ENCODE assay signal across 14 cellular contexts in the genomic region with DNA sequence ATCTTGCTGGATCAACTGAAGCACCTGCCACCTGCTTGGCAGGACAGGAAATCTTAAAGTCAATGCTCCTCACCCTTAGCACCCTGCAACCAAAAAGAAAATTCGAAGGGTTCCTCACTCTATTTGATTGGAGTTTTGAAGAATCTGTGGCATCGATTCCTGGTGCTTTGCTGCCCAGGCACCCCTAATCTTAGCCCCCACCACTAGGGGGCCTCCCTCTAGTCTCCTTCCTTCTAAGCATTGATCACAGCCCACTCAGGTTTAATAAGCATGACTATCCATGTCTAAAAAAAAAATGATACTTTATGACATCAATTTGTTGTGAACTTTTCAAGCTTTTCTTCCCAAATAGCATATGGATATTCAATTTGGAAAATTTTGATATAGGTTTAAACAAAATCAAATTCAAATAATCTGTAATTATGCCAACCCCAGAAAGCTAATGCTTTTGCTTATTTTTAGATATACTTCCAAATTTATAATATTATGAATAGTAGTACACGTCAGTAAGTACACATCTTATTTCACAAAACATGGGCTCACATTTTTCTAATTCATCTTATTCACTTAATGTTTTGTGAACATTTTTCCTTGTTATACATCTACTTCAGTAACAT. TPM values are rescaled to one million over a fixed set of nuclear protein-coding genes. Genes with fewer than 3 reads are reported as not detected.
DNase-seq lines count a peak whose midpoint lies in the region; ATAC-seq, FAIRE-seq and TF ChIP-seq lines count a peak whose summit lies in the region.
"Had no signal": no experiment of that assay in that cellular context is flagged by ENCODE, and none has a peak within 500 bp of the region (broad histone marks: within the 10 kb centered on the region; RNA-seq: fewer than 3 reads in every experiment).

No MANE protein-coding gene starts in this region.

- TF ChIP-seq RAD21 in liver (IDR thresholded peaks at IDR 0.05) (peak in 1 of 2 donors; percentile 39), HepG2 (CRISPR knock-in tag; IDR thresholded peaks at IDR 0.05) (no peak)

- POLR2A ChIA-PET in HepG2 (lab: Yijun Ruan, JAX), result no interaction called here

- intact Hi-C loops in HepG2 (cut with micrococcal nuclease; ENCODE audit: unreplicated experiment) (loop anchor here (5.0 kb wide), 1 partner anchor 1952 kb away; no protein-coding TSS in a partner anchor), upper lobe of right lung (cut with DNase I) (no loop called here), transverse colon (cut with DNase I; ENCODE audit: low total_unique reads) (no loop called here)

- peaks cover 43% of the 10 kb centered on the region for H3K4me1 Mint-ChIP-seq in brain

- H3K9me3 ChIP-seq in liver (ENCODE audit: control insufficient read depth in 4 of 4, low read length in 3 of 4) (no peaks in the 10 kb centered on the region), HepG2 (ENCODE audit: low read length) (peaks cover 57% of the 10 kb centered on the region), upper lobe of right lung (no peaks in the 10 kb centered on the region), transverse colon (no peaks in the 10 kb centered on the region)
- H3K9me3 ChIP-seq: HAP-1 had no signal

- no peaks in the 10 kb centered on the region for H3K36me3 ChIP-seq in liver (ENCODE audit: control insufficient read depth in 4 of 4, insufficient read depth in 3 of 4, low read depth in 1 of 4, low read length in 3 of 4)
- H3K36me3 ChIP-seq in HepG2 (replicated peaks in 1 of 2; ENCODE audit: control insufficient read depth in 1 of 2, insufficient read depth in 2 of 2, low read length in 2 of 2), result no peaks in the 10 kb centered on the region
- H3K36me3 ChIP-seq in upper lobe of right lung, result no peaks in the 10 kb centered on the region
- H3K36me3 ChIP-seq in transverse colon, result no peaks in the 10 kb centered on the region
- H3K36me3 ChIP-seq: HAP-1 had no signal

- in situ Hi-C loops in HepG2 (cut with HindIII; ENCODE audit: extremely low pct_ligation_motif_present, low pct_unique_long_range_greater_than_20kb) (no loop called here), transverse colon (cut with MboI; ENCODE audit: low pct_ligation_motif_present in 1 of 4, low pct_unique_long_range_greater_than_20kb in 1 of 4, low sequenced_read_pairs in 3 of 4) (no loop called here)

- H3K27me3 ChIP-seq in liver (ENCODE audit: control insufficient read depth in 4 of 4, insufficient read depth in 4 of 4, low read length in 3 of 4) (no peaks in the 10 kb centered on the region), HepG2 (ENCODE audit: control insufficient read depth in 1 of 2, insufficient read depth in 2 of 2, low read length in 2 of 2) (no peaks in the 10 kb centered on the region), upper lobe of right lung (no peaks in the 10 kb centered on the region), transverse colon (no peaks in the 10 kb centered on the region)

- no peaks in the 10 kb centered on the region for H4K20me1 ChIP-seq in HepG2 (ENCODE audit: insufficient read depth, low read length)

- no peak overlapping the region for H3K27ac ChIP-seq in liver (ENCODE audit: low read depth in 1 of 2, low read length in 2 of 2)
- H3K27ac ChIP-seq in HepG2 (ENCODE audit: extremely low read length, insufficient read depth, low read length), result no peak overlapping the region
- H3K27ac ChIP-seq in upper lobe of right lung, result no peak overlapping the region
- no peak overlapping the region for H3K27ac ChIP-seq in transverse colon

- H3K4me2 ChIP-seq in HepG2 (ENCODE audit: low read depth, low read length), result no peak overlapping the region

- no peak overlapping the region for H3K27ac Mint-ChIP-seq in brain

- no peak overlapping the region for H2AFZ ChIP-seq in HepG2 (ENCODE audit: low read length)

- CTCF ChIA-PET in HepG2 (lab: Yijun Ruan, JAX; ENCODE audit: low intra/inter-chr PET ratio, low total read pairs), result no interaction called here

- H3K4me3 ChIP-seq in liver (ENCODE audit: low read depth in 1 of 3, low read length in 3 of 3), result no peak overlapping the region
- H3K4me3 ChIP-seq in HepG2 (replicated peaks in 1 of 3; ENCODE audit: insufficient read depth in 1 of 3, low read depth in 2 of 3, low read length in 3 of 3), result no peak overlapping the region
- H3K4me3 ChIP-seq in upper lobe of right lung, result no peak overlapping the region
- H3K4me3 ChIP-seq in transverse colon, result no peak overlapping the region
- H3K4me3 ChIP-seq: HAP-1 had no signal

- H3K27me3 Mint-ChIP-seq in brain, result peaks cover 7% of the 10 kb centered on the region

- DNase-seq in HepG2 (ENCODE audit: low spot score) (no peak), HT1080 (ENCODE audit: low read depth) (peak; percentile 3), upper lobe of right lung (no peak), COR-L47 (lab: John Stamatoyannopoulos, UW) (no peak), transverse colon (no peak)
- DNase-seq: hypothalamus; NCI-H1436; stimulated activated naive CD4-positive, alpha-beta T cell had no signal

- H3K9ac ChIP-seq in liver (ENCODE audit: low read depth in 1 of 2, low read length in 2 of 2), result no peak overlapping the region
- H3K9ac ChIP-seq in HepG2 (ENCODE audit: insufficient read depth, low read depth, low read length), result no peak overlapping the region

- no TSS peak for BruUV-seq in HepG2 (replicated peaks; lab: Mats Ljungman, UMichigan)

- no peaks in the 10 kb centered on the region for H3K4me1 ChIP-seq in liver (ENCODE audit: control insufficient read depth in 4 of 4, insufficient read depth in 4 of 4, low read length in 3 of 4)
- H3K4me1 ChIP-seq in HepG2 (ENCODE audit: insufficient read depth, low read length), result no peaks in the 10 kb centered on the region
- H3K4me1 ChIP-seq in upper lobe of right lung, result no peaks in the 10 kb centered on the region
- no peaks in the 10 kb centered on the region for H3K4me1 ChIP-seq in transverse colon
- H3K4me1 ChIP-seq: HAP-1 had no signal

- H3K79me2 ChIP-seq in HepG2 (ENCODE audit: insufficient read depth, low read length), result no peaks in the 10 kb centered on the region

- no peak overlapping the region for H3K4me3 Mint-ChIP-seq in brain

- no peaks in the 10 kb centered on the region for H3K36me3 Mint-ChIP-seq in brain

- H3K9me3 Mint-ChIP-seq in brain, result no peaks in the 10 kb centered on the region

- ATAC-seq in HepG2, result no peak
- peak; percentile 22 for ATAC-seq in upper lobe of right lung
- no peak for ATAC-seq in HG02970 (IDR thresholded peaks at IDR 0.05; ENCODE audit: low FRiP score, unreplicated experiment)

- no peak for TF ChIP-seq POLR2A in HepG2 (IDR thresholded peaks at IDR 0.05; ENCODE audit: insufficient read depth in 1 of 2, low read depth in 2 of 2, low read length in 2 of 2)
- no peak for TF ChIP-seq POLR2A in transverse colon (IDR thresholded peaks at IDR 0.05)

- 74% methylated on average over 3 of the region's 3 CpGs for WGBS in liver
- 3% methylated on average over 3 of the region's 3 CpGs for WGBS in HepG2 (ENCODE audit: low lambda C conversion rate)
- WGBS in transverse colon (ENCODE audit: low coverage in 1 of 2), 2 donors, result 54 to 59% methylated on average over 2 to 3 of the region's 3 CpGs

- TF ChIP-seq EP300 in HepG2 (IDR thresholded peaks at IDR 0.05; ENCODE audit: low read depth in 2 of 2, low read length in 2 of 2), result no peak
- TF ChIP-seq EP300 in HepG2 (CRISPR knock-in tag; IDR thresholded peaks at IDR 0.05; ENCODE audit: borderline replicate concordance), result no peak
- TF ChIP-seq EP300 in transverse colon (IDR thresholded peaks at IDR 0.05; ENCODE audit: low read depth), result no peak

- no peak for FAIRE-seq in HepG2 (lab: Jason Lieb, UNC)

- TF ChIP-seq CTCF in liver (IDR thresholded peaks at IDR 0.05; ENCODE audit: low read depth, low read length, missing input control) (peak; percentile 16), HepG2 (CRISPR knock-in tag; IDR thresholded peaks at IDR 0.05) (no peak), brain (conservative IDR thresholded peaks at IDR 0.05) (peak; percentile 13 to 45), upper lobe of right lung (IDR thresholded peaks at IDR 0.05) (peak; percentile 45), transverse colon (IDR thresholded peaks at IDR 0.05) (peak in 1 of 5 experiments; percentile 27)

TF ChIP-seq in liver, 16 proteins besides CTCF, POLR2A, EP300 and RAD21 (continues in another document):
- TF ChIP-seq HNF4A (conservative IDR thresholded peaks at IDR 0.05) (no peak), FOXA1 (IDR thresholded peaks at IDR 0.05) (no peak)

TF ChIP-seq in HepG2, 621 proteins besides CTCF, POLR2A, EP300 and RAD21 (continues in another document):
- TF ChIP-seq FOSL2 (CRISPR knock-in tag; IDR thresholded peaks at IDR 0.05) (no peak), ZNF350 (CRISPR knock-in tag; IDR thresholded peaks at IDR 0.05; ENCODE audit: borderline replicate concordance, low read depth) (no peak)

RNA-seq across cellular contexts. Expression of a gene that starts 45.3 kb away (rescaled TPM):
- total RNA-seq in liver (1 to 10 TPM in 1 of 2 donors, under 1 TPM in 1; 0.50 to 3.7 TPM), HepG2 (2016; rRNA removed; fragmentation: Illumina TruSeq; extraction: Trizol) (not detected in 2 replicates), upper lobe of right lung (2.3 TPM), transverse colon (1 to 10 TPM in 1 of 4 donors, under 1 TPM in 1, not detected in 2; 0.32 to 1.4 TPM)
- polyA plus RNA-seq in liver (under 1 TPM; 0.24 to 0.27 TPM), HepG2 (2011; rRNA removed) (not detected in 2 replicates), brain (ENCODE audit: insufficient read depth, low read depth, low replicate concordance) (3.0 TPM)
- not detected in 2 replicates for total RNA-seq in HepG2 (2016; cell fraction: cytosol; rRNA removed; fragmentation: Illumina TruSeq; extraction: Trizol; ENCODE audit: low read depth)
- total RNA-seq in HepG2 (2016; cell fraction: insoluble cytoplasmic fraction; rRNA removed; fragmentation: Illumina TruSeq; extraction: Trizol), result not detected in 2 replicates
- total RNA-seq in HepG2 (2016; cell fraction: membrane; rRNA removed; fragmentation: Illumina TruSeq; extraction: Trizol), result not detected in 2 replicates
- not detected in 2 replicates for total RNA-seq in HepG2 (2016; cell fraction: nucleus; rRNA removed; fragmentation: Illumina TruSeq; extraction: Trizol)
- polyA plus RNA-seq in HepG2 (2011; cell fraction: cytosol; rRNA removed), result not detected in 2 replicates
- not detected in 2 replicates for polyA plus RNA-seq in HepG2 (2011; cell fraction: nucleus; rRNA removed)
- polyA plus RNA-seq in HepG2 (2012), result not detected in 2 replicates
- not detected in 2 replicates for polyA plus RNA-seq in HepG2 (2016; cell fraction: cytosol; fragmentation: Illumina TruSeq; extraction: Trizol; ENCODE audit: low read depth)
- not detected in 2 replicates for polyA plus RNA-seq in HepG2 (2016; cell fraction: insoluble cytoplasmic fraction; fragmentation: Illumina TruSeq; extraction: Trizol; ENCODE audit: low read depth)
- not detected in 2 replicates for polyA plus RNA-seq in HepG2 (2016; cell fraction: membrane; fragmentation: Illumina TruSeq; extraction: Trizol; ENCODE audit: low read depth)
- not detected in 2 replicates for polyA plus RNA-seq in HepG2 (2016; cell fraction: nucleus; fragmentation: Illumina TruSeq; extraction: Trizol; ENCODE audit: insufficient read depth, low read depth)
- polyA minus RNA-seq in HepG2 (2011; rRNA and poly(A)+ RNA removed; ENCODE audit: low replicate concordance), result not detected in 2 replicates
- not detected in 2 replicates for polyA minus RNA-seq in HepG2 (2011; cell fraction: cytosol; rRNA and poly(A)+ RNA removed)
- polyA minus RNA-seq in HepG2 (2011; cell fraction: nucleus; rRNA and poly(A)+ RNA removed), result not detected in 2 replicates
- total RNA-seq in HT1080 (2014; rRNA removed; shearing (Covaris generic)), result not detected in 2 replicates
- 0.09 TPM in 1 of 2 replicates, not detected in the other for polyA plus RNA-seq in HT1080 (2015; cell fraction: cytosol; rRNA removed)
- polyA plus RNA-seq in HT1080 (2015; cell fraction: nucleus; rRNA removed), result 0.17 TPM in 1 of 2 replicates, not detected in the other
- total RNA-seq: Daoy; T-helper 1 cell treated with Interleukin-12 subunit alpha and Interleukin-12 subunit beta and Interleukin-4 antibody, amounts not matched to agents 30 ng/mL and 1 ng/mL, for 36 hours had no signal
